Comparison of ENCODE assay signal across 8 cellular contexts in genomic region chr2:236207472-236207871, GRCh38. TPM values are rescaled to one million over a fixed set of nuclear protein-coding genes. Genes with fewer than 3 reads are reported as not detected.
"Had no signal": no experiment of that assay in that cellular context is flagged by ENCODE, and none has a peak within 500 bp of the region (broad histone marks: within the 10 kb centered on the region; RNA-seq: fewer than 3 reads in every experiment).

No MANE protein-coding gene starts in this region.

- H3K27ac Mint-ChIP-seq: GM23338, H9, IgD-negative memory B cell had no signal

- ATAC-seq: GM23338, HepG2 had no signal

- H3K27ac ChIP-seq: HL-60 had no signal

- H3K4me2 ChIP-seq: GM23338 had no signal

- H3K36me3 Mint-ChIP-seq: IgD-negative memory B cell had no signal

- H2AFZ ChIP-seq: GM23338 had no signal

- DNase-seq: H9, HCEC 1CT had no signal

- H3K4me1 Mint-ChIP-seq: IgD-negative memory B cell had no signal

- H3K4me3 Mint-ChIP-seq: GM23338, H9, IgD-negative memory B cell had no signal

- H3K4me3 ChIP-seq: GM23338 had no signal

RNA-seq across cellular contexts. Expression of gene GBX2, which starts 39.3 kb away (rescaled TPM):
- total RNA-seq: HepG2 had no signal
- polyA plus RNA-seq: HepG2, IgD-negative memory B cell had no signal

RNA-seq across cellular contexts. Expression of gene ASB18, which starts 56.7 kb away (rescaled TPM):
- total RNA-seq: GM23338, H1, H9, HepG2, HT1080 had no signal
- polyA plus RNA-seq: GM23338, H1, HepG2, IgD-negative memory B cell had no signal
